In the genomic region with DNA sequence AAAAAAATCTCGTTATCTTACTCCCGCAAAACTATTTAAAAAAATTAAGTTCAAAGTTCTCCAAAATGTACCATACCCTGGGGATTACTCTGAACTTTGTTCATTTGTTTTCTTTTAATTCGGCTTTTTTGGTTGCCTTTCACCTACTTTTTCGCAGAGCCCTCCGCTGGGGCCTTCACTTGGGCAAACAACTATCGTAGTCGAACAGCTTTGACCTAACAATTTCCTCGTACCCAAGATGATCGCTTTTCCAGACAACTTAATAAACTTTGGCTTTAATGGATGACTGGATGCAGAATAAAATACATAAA, we compare ENCODE assay signal across 9 cellular contexts. TPM values are rescaled to one million over a fixed set of nuclear protein-coding genes. Genes with fewer than 3 reads are reported as not detected.
DNase-seq lines count a peak whose midpoint lies in the region; TF ChIP-seq lines count a peak whose summit lies in the region.
"Had no signal": no experiment of that assay in that cellular context is flagged by ENCODE, and none has a peak within 500 bp of the region (broad histone marks: within the 10 kb centered on the region; RNA-seq: fewer than 3 reads in every experiment).

No MANE protein-coding gene starts in this region.

- no peaks in the 10 kb centered on the region for H3K27me3 ChIP-seq in adipocyte (replicated peaks; ENCODE audit: control insufficient read depth, insufficient read depth, low read length)
- no peaks in the 10 kb centered on the region for H3K27me3 ChIP-seq in liver (ENCODE audit: control insufficient read depth in 4 of 4, insufficient read depth in 4 of 4, low read length in 3 of 4)

- H3K36me3 Mint-ChIP-seq in activated naive CD4-positive, alpha-beta T cell treated with anti-CD3 and anti-CD28 coated beads, Interleukin-2, amount 50 U/mL, for 24 hours: no peaks in the 10 kb centered on the region
- H3K36me3 Mint-ChIP-seq in type B pancreatic cell: no peaks in the 10 kb centered on the region

- H3K27ac ChIP-seq in liver (ENCODE audit: low read depth in 1 of 2, low read length in 2 of 2): peak overlapping the region; percentile 93 to 94

- TF ChIP-seq RAD21 in liver (IDR thresholded peaks at IDR 0.05): no peak

- H3K4me3 Mint-ChIP-seq in activated naive CD4-positive, alpha-beta T cell treated with anti-CD3 and anti-CD28 coated beads, Interleukin-2, amount 50 U/mL, for 24 hours: peak overlapping the region; percentile 97
- H3K4me3 Mint-ChIP-seq in type B pancreatic cell: peak overlapping the region; percentile 51

- TF ChIP-seq CTCF in liver (IDR thresholded peaks at IDR 0.05; ENCODE audit: low read depth, low read length, missing input control) (no peak), type B pancreatic cell (conservative IDR thresholded peaks at IDR 0.05) (no peak)

- peaks cover 36% of the 10 kb centered on the region for H3K4me1 Mint-ChIP-seq in activated naive CD4-positive, alpha-beta T cell treated with anti-CD3 and anti-CD28 coated beads, Interleukin-2, amount 50 U/mL, for 24 hours
- peaks cover 18% of the 10 kb centered on the region for H3K4me1 Mint-ChIP-seq in type B pancreatic cell (ENCODE audit: unreplicated experiment)

- H3K9me3 Mint-ChIP-seq in activated naive CD4-positive, alpha-beta T cell treated with anti-CD3 and anti-CD28 coated beads, Interleukin-2, amount 50 U/mL, for 24 hours: no peaks in the 10 kb centered on the region
- no peaks in the 10 kb centered on the region for H3K9me3 Mint-ChIP-seq in type B pancreatic cell

- WGBS in liver: 4% methylated on average over 9 of the region's 9 CpGs

- DNase-seq in activated naive CD4-positive, alpha-beta T cell treated with Interleukin-2 at 50 U/mL for 16 hours: no peak
- DNase-seq in adipocyte (ENCODE audit: low read depth): no peak
- no peak for DNase-seq in type B pancreatic cell (ENCODE audit: extremely low spot score, unreplicated experiment)
- DNase-seq in activated CD4-positive, CD25-positive, alpha-beta regulatory T cell (lab: John Stamatoyannopoulos, UW): no peak
- DNase-seq in GDM1 (lab: John Stamatoyannopoulos, UW): no peak
- no peak for DNase-seq in NCI-H82 treated with DMSO at 0.1 percent for 48 hours (lab: John Stamatoyannopoulos, UW; ENCODE audit: unreplicated experiment)

- H3K9ac ChIP-seq in adipocyte (ENCODE audit: low read length) (peak overlapping the region; percentile 90), liver (ENCODE audit: low read depth in 1 of 2, low read length in 2 of 2) (peak overlapping the region; percentile 51 to 97)

- H3K4me3 ChIP-seq in adipocyte (ENCODE audit: low read length) (peak overlapping the region; percentile 93), liver (ENCODE audit: low read depth in 1 of 3, low read length in 3 of 3) (peak overlapping the region; percentile 55 to 83 (median 67))

- H3K27ac Mint-ChIP-seq in activated naive CD4-positive, alpha-beta T cell treated with anti-CD3 and anti-CD28 coated beads, Interleukin-2, amount 50 U/mL, for 24 hours: peak overlapping the region; percentile 95
- no peak overlapping the region for H3K27ac Mint-ChIP-seq in type B pancreatic cell

- H3K9me3 ChIP-seq in adipocyte (ENCODE audit: control insufficient read depth, low read length) (no peaks in the 10 kb centered on the region), liver (ENCODE audit: control insufficient read depth in 4 of 4, low read length in 3 of 4) (no peaks in the 10 kb centered on the region)

- H3K27me3 Mint-ChIP-seq in activated naive CD4-positive, alpha-beta T cell treated with anti-CD3 and anti-CD28 coated beads, Interleukin-2, amount 50 U/mL, for 24 hours: no peaks in the 10 kb centered on the region
- no peaks in the 10 kb centered on the region for H3K27me3 Mint-ChIP-seq in type B pancreatic cell

- peaks cover 34% of the 10 kb centered on the region for H3K4me1 ChIP-seq in adipocyte (ENCODE audit: control insufficient read depth, insufficient read depth, low read length)
- H3K4me1 ChIP-seq in liver (ENCODE audit: control insufficient read depth in 4 of 4, insufficient read depth in 4 of 4, low read length in 3 of 4): peaks cover 0 to 36% (median 20%) of the 10 kb centered on the region in 4 donors

- no peaks in the 10 kb centered on the region for H3K36me3 ChIP-seq in adipocyte (ENCODE audit: control insufficient read depth, insufficient read depth, low read length, severe bottlenecking)
- no peaks in the 10 kb centered on the region for H3K36me3 ChIP-seq in liver (ENCODE audit: control insufficient read depth in 4 of 4, insufficient read depth in 3 of 4, low read depth in 1 of 4, low read length in 3 of 4)

TF ChIP-seq in liver, 16 proteins besides CTCF, POLR2A, EP300 and RAD21:
- TF ChIP-seq, protein P1, sequence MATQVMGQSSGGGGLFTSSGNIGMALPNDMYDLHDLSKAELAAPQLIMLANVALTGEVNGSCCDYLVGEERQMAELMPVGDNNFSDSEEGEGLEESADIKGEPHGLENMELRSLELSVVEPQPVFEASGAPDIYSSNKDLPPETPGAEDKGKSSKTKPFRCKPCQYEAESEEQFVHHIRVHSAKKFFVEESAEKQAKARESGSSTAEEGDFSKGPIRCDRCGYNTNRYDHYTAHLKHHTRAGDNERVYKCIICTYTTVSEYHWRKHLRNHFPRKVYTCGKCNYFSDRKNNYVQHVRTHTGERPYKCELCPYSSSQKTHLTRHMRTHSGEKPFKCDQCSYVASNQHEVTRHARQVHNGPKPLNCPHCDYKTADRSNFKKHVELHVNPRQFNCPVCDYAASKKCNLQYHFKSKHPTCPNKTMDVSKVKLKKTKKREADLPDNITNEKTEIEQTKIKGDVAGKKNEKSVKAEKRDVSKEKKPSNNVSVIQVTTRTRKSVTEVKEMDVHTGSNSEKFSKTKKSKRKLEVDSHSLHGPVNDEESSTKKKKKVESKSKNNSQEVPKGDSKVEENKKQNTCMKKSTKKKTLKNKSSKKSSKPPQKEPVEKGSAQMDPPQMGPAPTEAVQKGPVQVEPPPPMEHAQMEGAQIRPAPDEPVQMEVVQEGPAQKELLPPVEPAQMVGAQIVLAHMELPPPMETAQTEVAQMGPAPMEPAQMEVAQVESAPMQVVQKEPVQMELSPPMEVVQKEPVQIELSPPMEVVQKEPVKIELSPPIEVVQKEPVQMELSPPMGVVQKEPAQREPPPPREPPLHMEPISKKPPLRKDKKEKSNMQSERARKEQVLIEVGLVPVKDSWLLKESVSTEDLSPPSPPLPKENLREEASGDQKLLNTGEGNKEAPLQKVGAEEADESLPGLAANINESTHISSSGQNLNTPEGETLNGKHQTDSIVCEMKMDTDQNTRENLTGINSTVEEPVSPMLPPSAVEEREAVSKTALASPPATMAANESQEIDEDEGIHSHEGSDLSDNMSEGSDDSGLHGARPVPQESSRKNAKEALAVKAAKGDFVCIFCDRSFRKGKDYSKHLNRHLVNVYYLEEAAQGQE (IDR thresholded peaks at IDR 0.05): no peak
- TF ChIP-seq HNF4A (conservative IDR thresholded peaks at IDR 0.05) (no peak), NR2F2 (IDR thresholded peaks at IDR 0.05) (no peak), FOXA2 (IDR thresholded peaks at IDR 0.05) (no peak), YY1 (IDR thresholded peaks at IDR 0.05) (no peak), JUND (IDR thresholded peaks at IDR 0.05) (no peak), RXRA (IDR thresholded peaks at IDR 0.05) (no peak), GABPA (IDR thresholded peaks at IDR 0.05 in 1 of 2, conservative IDR thresholded peaks at IDR 0.05 in 1 of 2) (no peak), TAF1 (conservative IDR thresholded peaks at IDR 0.05) (no peak), FOXA1 (IDR thresholded peaks at IDR 0.05) (no peak), EGR1 (IDR thresholded peaks at IDR 0.05; ENCODE audit: low read depth in 2 of 2) (no peak), HNF4G (IDR thresholded peaks at IDR 0.05) (no peak)
- TF ChIP-seq, protein P2, sequence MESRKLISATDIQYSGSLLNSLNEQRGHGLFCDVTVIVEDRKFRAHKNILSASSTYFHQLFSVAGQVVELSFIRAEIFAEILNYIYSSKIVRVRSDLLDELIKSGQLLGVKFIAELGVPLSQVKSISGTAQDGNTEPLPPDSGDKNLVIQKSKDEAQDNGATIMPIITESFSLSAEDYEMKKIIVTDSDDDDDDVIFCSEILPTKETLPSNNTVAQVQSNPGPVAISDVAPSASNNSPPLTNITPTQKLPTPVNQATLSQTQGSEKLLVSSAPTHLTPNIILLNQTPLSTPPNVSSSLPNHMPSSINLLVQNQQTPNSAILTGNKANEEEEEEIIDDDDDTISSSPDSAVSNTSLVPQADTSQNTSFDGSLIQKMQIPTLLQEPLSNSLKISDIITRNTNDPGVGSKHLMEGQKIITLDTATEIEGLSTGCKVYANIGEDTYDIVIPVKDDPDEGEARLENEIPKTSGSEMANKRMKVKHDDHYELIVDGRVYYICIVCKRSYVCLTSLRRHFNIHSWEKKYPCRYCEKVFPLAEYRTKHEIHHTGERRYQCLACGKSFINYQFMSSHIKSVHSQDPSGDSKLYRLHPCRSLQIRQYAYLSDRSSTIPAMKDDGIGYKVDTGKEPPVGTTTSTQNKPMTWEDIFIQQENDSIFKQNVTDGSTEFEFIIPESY (IDR thresholded peaks at IDR 0.05): no peak
- TF ChIP-seq, protein P3, sequence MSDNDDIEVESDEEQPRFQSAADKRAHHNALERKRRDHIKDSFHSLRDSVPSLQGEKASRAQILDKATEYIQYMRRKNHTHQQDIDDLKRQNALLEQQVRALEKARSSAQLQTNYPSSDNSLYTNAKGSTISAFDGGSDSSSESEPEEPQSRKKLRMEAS (IDR thresholded peaks at IDR 0.05): no peak

RNA-seq across cellular contexts. Expression of a gene that starts 2.7 kb away (rescaled TPM):
- total RNA-seq in liver: 10 to 100 TPM; 12.5 to 15.3 TPM
- polyA plus RNA-seq in liver: 10 to 100 TPM; 12.9 to 15.4 TPM
- 16.8 and 18.9 TPM in 2 replicates for total RNA-seq in type B pancreatic cell (ENCODE audit: low replicate concordance)

RNA-seq across cellular contexts. Expression of a gene that starts 5.4 kb away (rescaled TPM):
- total RNA-seq in liver: 10 to 100 TPM; 30.4 to 31.2 TPM
- polyA plus RNA-seq in liver: 10 to 100 TPM; 13.9 to 19.5 TPM
- total RNA-seq in type B pancreatic cell (ENCODE audit: low replicate concordance): 78.9 and 80.2 TPM in 2 replicates

RNA-seq across cellular contexts. Expression of a gene that starts 25.0 kb away (rescaled TPM):
- total RNA-seq in liver: 10 to 100 TPM in 1 of 2 donors, 1 to 10 TPM in 1; 4.1 to 13.3 TPM
- 1 to 10 TPM; 3.6 to 4.6 TPM for polyA plus RNA-seq in liver
- total RNA-seq in type B pancreatic cell (ENCODE audit: low replicate concordance): 14.0 and 20.3 TPM in 2 replicates

RNA-seq across cellular contexts. Expression of a gene that starts 26.6 kb away (rescaled TPM):
- total RNA-seq in liver: 100 to 1,000 TPM in 1 of 2 donors, 10 to 100 TPM in 1; 73.9 to 111 TPM
- 10 to 100 TPM; 17.3 to 27.8 TPM for polyA plus RNA-seq in liver
- total RNA-seq in type B pancreatic cell (ENCODE audit: low replicate concordance): 43.0 and 60.2 TPM in 2 replicates

RNA-seq across cellular contexts. Expression of a gene that starts 45.4 kb away (rescaled TPM):
- 10 to 100 TPM; 42.8 to 43.1 TPM for total RNA-seq in liver
- 10 to 100 TPM; 12.1 to 14.7 TPM for polyA plus RNA-seq in liver
- 3.1 TPM in 2 replicates for total RNA-seq in type B pancreatic cell (ENCODE audit: low replicate concordance)
- polyA plus RNA-seq: neural cell had no signal
